In genomic region chr15:25251700-25252390, GRCh38 we compare ENCODE assay signal across 19 cellular contexts.
DNase-seq lines count a peak whose midpoint lies in the region; ATAC-seq and TF ChIP-seq lines count a peak whose summit lies in the region.
"Had no signal": no experiment of that assay in that cellular context is flagged by ENCODE, and none has a peak within 500 bp of the region (broad histone marks: within the 10 kb centered on the region; RNA-seq: fewer than 3 reads in every experiment).

No MANE protein-coding gene starts in this region.

- no peaks in the 10 kb centered on the region for H3K4me1 ChIP-seq in stomach
- H3K4me1 ChIP-seq: SJCRH30 had no signal

- no peak overlapping the region for H3K27ac Mint-ChIP-seq in activated CD8-positive, alpha-beta memory T cell treated with anti-CD3 and anti-CD28 coated beads, Interleukin-2, amount 10 ng/mL, durations not matched to agents 7 days and 5 days
- H3K27ac Mint-ChIP-seq: activated CD8-positive, alpha-beta T cell treated with anti-CD3 and anti-CD28 coated beads, Interleukin-2, amount 10 ng/mL, durations not matched to agents 7 days and 5 days had no signal

- H3K4me3 ChIP-seq in stomach = no peak overlapping the region
- H3K4me3 ChIP-seq: MG63, SJCRH30 had no signal

- H3K9me3 ChIP-seq in stomach = peaks cover 0 to 94% (median 72%) of the 10 kb centered on the region in 4 donors
- H3K9me3 ChIP-seq: MG63, SJCRH30 had no signal

- no peaks in the 10 kb centered on the region for H3K27me3 ChIP-seq in stomach
- H3K27me3 ChIP-seq: MG63, SJCRH30 had no signal

- 82 to 87% (median 83%) methylated on average over 13 to 17 of the region's 17 CpGs for WGBS in stomach, 5 donors

- DNase-seq in activated effector memory CD4-positive, alpha-beta T cell treated with anti-CD3 and anti-CD28 coated beads, Interleukin-2, amount 50 U/mL, for 16 hours = peak; percentile 37
- no peak for DNase-seq in activated effector memory CD4-positive, alpha-beta T cell treated with Interleukin-2 at 50 U/mL for 16 hours
- peak; percentile 27 for DNase-seq in activated CD8-positive, alpha-beta memory T cell treated with anti-CD3 and anti-CD28 coated beads, Interleukin-2, amount 10 ng/mL, durations not matched to agents 7 days and 5 days
- peak; percentile 37 for DNase-seq in left lobe of liver (ENCODE audit: low spot score)
- DNase-seq in stomach = peak; percentile 21
- no peak for DNase-seq in activated CD4-positive, alpha-beta T cell treated with anti-CD3 and anti-CD28 coated beads for 4 hours
- no peak for DNase-seq in NCI-H510A (lab: John Stamatoyannopoulos, UW)
- DNase-seq: activated CD8-positive, alpha-beta T cell treated with anti-CD3 and anti-CD28 coated beads, Interleukin-2, amount 10 ng/mL, durations not matched to agents 7 days and 5 days; Calu3; dermis blood vessel endothelial cell; erythroblast; IMR-90; MG63; PC-3; SJCRH30; stimulated activated naive CD8-positive, alpha-beta T cell treated with anti-CD3 and anti-CD28 coated beads, Interleukin-15, Interleukin-2, amounts not matched to agents 100 U/mL and 50 U/mL, for 24 hours; trophoblast cell; WERI-Rb-1 had no signal

- no peak for TF ChIP-seq CTCF in stomach (IDR thresholded peaks at IDR 0.05)

- ATAC-seq in activated CD8-positive, alpha-beta memory T cell treated with anti-CD3 and anti-CD28 coated beads, Interleukin-2, amount 10 ng/mL, durations not matched to agents 7 days and 5 days = no peak
- ATAC-seq in left lobe of liver = no peak
- no peak for ATAC-seq in HG03457 (IDR thresholded peaks at IDR 0.05; ENCODE audit: unreplicated experiment)
- ATAC-seq: activated CD8-positive, alpha-beta T cell treated with anti-CD3 and anti-CD28 coated beads, Interleukin-2, amount 10 ng/mL, durations not matched to agents 7 days and 5 days; PC-3; stimulated activated naive CD8-positive, alpha-beta T cell treated with anti-CD3 and anti-CD28 coated beads, Interleukin-15, Interleukin-2, amounts not matched to agents 100 U/mL and 50 U/mL, for 24 hours had no signal

- no peak for TF ChIP-seq EP300 in stomach (IDR thresholded peaks at IDR 0.05)

- no peaks in the 10 kb centered on the region for H3K36me3 ChIP-seq in stomach
- H3K36me3 ChIP-seq: MG63, SJCRH30, WERI-Rb-1 had no signal

- H3K36me3 Mint-ChIP-seq in activated CD8-positive, alpha-beta memory T cell treated with anti-CD3 and anti-CD28 coated beads, Interleukin-2, amount 10 ng/mL, durations not matched to agents 7 days and 5 days = no peaks in the 10 kb centered on the region

- no peak overlapping the region for H3K4me3 Mint-ChIP-seq in activated CD8-positive, alpha-beta memory T cell treated with anti-CD3 and anti-CD28 coated beads, Interleukin-2, amount 10 ng/mL, durations not matched to agents 7 days and 5 days
- H3K4me3 Mint-ChIP-seq: activated CD8-positive, alpha-beta T cell treated with anti-CD3 and anti-CD28 coated beads, Interleukin-2, amount 10 ng/mL, durations not matched to agents 7 days and 5 days had no signal

- H3K9me3 Mint-ChIP-seq in activated CD8-positive, alpha-beta memory T cell treated with anti-CD3 and anti-CD28 coated beads, Interleukin-2, amount 10 ng/mL, durations not matched to agents 7 days and 5 days (ENCODE audit: low read depth) = peaks cover 15% of the 10 kb centered on the region

- intact Hi-C loops in stomach (cut with DNase I; ENCODE audit: low total_unique reads) = no loop called here

- no peak for TF ChIP-seq POLR2A in stomach (IDR thresholded peaks at IDR 0.05)

- H3K4me1 Mint-ChIP-seq in activated CD8-positive, alpha-beta memory T cell treated with anti-CD3 and anti-CD28 coated beads, Interleukin-2, amount 10 ng/mL, durations not matched to agents 7 days and 5 days = no peaks in the 10 kb centered on the region

- H3K27me3 Mint-ChIP-seq in activated CD8-positive, alpha-beta memory T cell treated with anti-CD3 and anti-CD28 coated beads, Interleukin-2, amount 10 ng/mL, durations not matched to agents 7 days and 5 days = no peaks in the 10 kb centered on the region

- CTCF ChIA-PET in activated CD8-positive, alpha-beta memory T cell treated with anti-CD3 and anti-CD28 coated beads, Interleukin-2, amount 10 ng/mL, durations not matched to agents 7 days and 5 days (lab: Charles Lee) = no interaction called here

- no peak overlapping the region for H3K27ac ChIP-seq in stomach
- H3K27ac ChIP-seq: SJCRH30, WERI-Rb-1 had no signal

Comparison
In these comparisons a context has a peak if more than half of its experiments do, and no peak if none do; other contexts are left out.
1. DNase-seq: peak in activated effector memory CD4-positive, alpha-beta T cell treated with anti-CD3 and anti-CD28 coated beads, Interleukin-2, amount 50 U/mL, for 16 hours (single experiment), activated CD8-positive, alpha-beta memory T cell treated with anti-CD3 and anti-CD28 coated beads, Interleukin-2, amount 10 ng/mL, durations not matched to agents 7 days and 5 days (single experiment), left lobe of liver (single experiment) and stomach (single experiment); none in activated effector memory CD4-positive, alpha-beta T cell treated with Interleukin-2 at 50 U/mL for 16 hours (single experiment), activated CD4-positive, alpha-beta T cell treated with anti-CD3 and anti-CD28 coated beads for 4 hours (0 of 2) and NCI-H510A (single experiment).